ENCODE assay signal across 13 cellular contexts in the genomic region with DNA sequence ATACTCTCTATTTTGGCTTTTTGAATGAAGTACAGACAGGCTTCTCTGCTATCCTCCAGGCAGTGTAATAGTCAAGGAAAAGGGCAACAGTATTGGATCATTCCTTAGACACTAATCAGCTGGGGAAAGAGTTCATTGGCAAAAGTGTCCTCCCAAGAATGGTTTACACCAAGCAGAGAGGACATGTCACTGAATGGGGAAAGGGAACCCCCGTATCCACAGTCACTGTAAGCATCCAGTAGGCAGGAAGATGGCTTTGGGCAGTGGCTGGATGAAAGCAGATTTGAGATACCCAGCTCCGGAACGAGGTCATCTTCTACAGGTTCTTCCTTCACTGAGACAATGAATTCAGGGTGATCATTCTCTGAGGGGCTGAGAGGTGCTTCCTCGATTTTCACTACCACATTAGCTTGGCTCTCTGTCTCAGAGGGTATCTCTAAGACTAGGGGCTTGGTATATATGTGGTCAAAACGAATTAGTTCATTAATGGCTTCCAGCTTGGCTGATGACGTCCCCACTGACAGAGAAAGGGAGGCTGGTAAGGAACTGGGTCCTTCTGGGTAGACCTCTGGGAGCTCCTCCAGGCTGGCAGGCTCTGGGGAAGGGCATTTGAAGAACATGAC. TPM values are rescaled to one million over a fixed set of nuclear protein-coding genes. Genes with fewer than 3 reads are reported as not detected.
DNase-seq lines count a peak whose midpoint lies in the region; ATAC-seq and TF ChIP-seq lines count a peak whose summit lies in the region.
"Had no signal": no experiment of that assay in that cellular context is flagged by ENCODE, and none has a peak within 500 bp of the region (broad histone marks: within the 10 kb centered on the region; RNA-seq: fewer than 3 reads in every experiment).

No MANE protein-coding gene starts in this region.

- peak overlapping the region; percentile 84 for H3K4me3 Mint-ChIP-seq in activated naive CD4-positive, alpha-beta T cell treated with anti-CD3 and anti-CD28 coated beads, Interleukin-2, amount 10 ng/mL, durations not matched to agents 7 days and 5 days
- H3K4me3 Mint-ChIP-seq in T-helper 17 cell = no peak overlapping the region
- peak overlapping the region; percentile 90 to 98 (median 96) for H3K4me3 Mint-ChIP-seq in immature natural killer cell

- CTCF ChIA-PET in activated naive CD4-positive, alpha-beta T cell treated with anti-CD3 and anti-CD28 coated beads, Interleukin-2, amount 10 ng/mL, durations not matched to agents 7 days and 5 days (lab: Charles Lee) = interaction anchor here (1.0 to 3.0 kb wide), 3 partner anchors 20 to 194 kb away, joined by 3 to 16 read pairs (median 3); no protein-coding TSS in a partner anchor

- H3K36me3 ChIP-seq in stomach = peaks cover 51 to 63% (median 62%) of the 10 kb centered on the region in 4 donors

- H3K27ac Mint-ChIP-seq in activated naive CD4-positive, alpha-beta T cell treated with anti-CD3 and anti-CD28 coated beads, Interleukin-2, amount 10 ng/mL, durations not matched to agents 7 days and 5 days = no peak overlapping the region
- H3K27ac Mint-ChIP-seq in T-helper 17 cell (peak overlapping the region; percentile 100), immature natural killer cell (peak overlapping the region; percentile 68 to 100 (median 76))

- no peak for TF ChIP-seq POLR2A in stomach (IDR thresholded peaks at IDR 0.05)

- WGBS in stomach, 5 donors = 34 to 64% (median 41%) methylated on average over 6 of the region's 6 CpGs

- no peak for TF ChIP-seq EP300 in stomach (IDR thresholded peaks at IDR 0.05)

- peaks cover 71% of the 10 kb centered on the region for H3K36me3 Mint-ChIP-seq in activated naive CD4-positive, alpha-beta T cell treated with anti-CD3 and anti-CD28 coated beads, Interleukin-2, amount 10 ng/mL, durations not matched to agents 7 days and 5 days
- H3K36me3 Mint-ChIP-seq in T-helper 17 cell (ENCODE audit: low read depth) (peaks cover 11% of the 10 kb centered on the region), immature natural killer cell (peaks cover 34 to 61% (median 43%) of the 10 kb centered on the region in 3 donors)

- H3K27ac ChIP-seq in stomach = peak overlapping the region; percentile 77 to 100 (median 100)

- H3K4me3 ChIP-seq in stomach = peak overlapping the region in 2 of 4 donors; percentile 77 to 79
- H3K4me3 ChIP-seq: esophagus muscularis mucosa had no signal

- H3K27me3 ChIP-seq in stomach = no peaks in the 10 kb centered on the region
- H3K27me3 ChIP-seq: esophagus muscularis mucosa had no signal

- H3K9me3 Mint-ChIP-seq in activated naive CD4-positive, alpha-beta T cell treated with anti-CD3 and anti-CD28 coated beads, Interleukin-2, amount 10 ng/mL, durations not matched to agents 7 days and 5 days = no peaks in the 10 kb centered on the region
- no peaks in the 10 kb centered on the region for H3K9me3 Mint-ChIP-seq in immature natural killer cell

- ATAC-seq in T-helper 17 cell (no peak), HG02678 (IDR thresholded peaks at IDR 0.05; ENCODE audit: unreplicated experiment) (no peak)
- ATAC-seq: Panc1 had no signal

- peaks cover 75% of the 10 kb centered on the region for H3K4me1 Mint-ChIP-seq in activated naive CD4-positive, alpha-beta T cell treated with anti-CD3 and anti-CD28 coated beads, Interleukin-2, amount 10 ng/mL, durations not matched to agents 7 days and 5 days
- H3K4me1 Mint-ChIP-seq in T-helper 17 cell = peaks cover 53% of the 10 kb centered on the region
- H3K4me1 Mint-ChIP-seq in immature natural killer cell = peaks cover 78 to 92% of the 10 kb centered on the region in 2 donors

- intact Hi-C loops in stomach (cut with DNase I; ENCODE audit: low total_unique reads) = no loop called here

- no peaks in the 10 kb centered on the region for H3K27me3 Mint-ChIP-seq in activated naive CD4-positive, alpha-beta T cell treated with anti-CD3 and anti-CD28 coated beads, Interleukin-2, amount 10 ng/mL, durations not matched to agents 7 days and 5 days
- H3K27me3 Mint-ChIP-seq in T-helper 17 cell = no peaks in the 10 kb centered on the region
- peaks cover 8 to 16% (median 15%) of the 10 kb centered on the region in 3 donors for H3K27me3 Mint-ChIP-seq in immature natural killer cell (ENCODE audit: low read depth in 3 of 3)

- H3K9me3 ChIP-seq in T-helper 17 cell (ENCODE audit: control insufficient read depth, low read length, poor library complexity, severe bottlenecking) (no peaks in the 10 kb centered on the region), stomach (no peaks in the 10 kb centered on the region)
- H3K9me3 ChIP-seq: esophagus muscularis mucosa had no signal

- peaks cover 44 to 91% (median 67%) of the 10 kb centered on the region in 4 donors for H3K4me1 ChIP-seq in stomach

- no peak for TF ChIP-seq CTCF in stomach (IDR thresholded peaks at IDR 0.05)

- DNase-seq in activated naive CD4-positive, alpha-beta T cell treated with anti-CD3 and anti-CD28 coated beads, Interleukin-2, amount 10 ng/mL, durations not matched to agents 7 days and 5 days = no peak
- no peak for DNase-seq in activated naive CD4-positive, alpha-beta T cell treated with anti-CD3 and anti-CD28 coated beads, Interleukin-2, amount 50 U/mL, for 16 hours
- DNase-seq in T-helper 17 cell = no peak
- DNase-seq in immature natural killer cell = no peak
- DNase-seq in stomach = no peak
- DNase-seq in nucleus accumbens (lab: John Stamatoyannopoulos, UW) = no peak
- DNase-seq in NCI-H1092 treated with DMSO at 0.1 percent for 48 hours (lab: John Stamatoyannopoulos, UW) = no peak
- DNase-seq: activated CD4-positive, alpha-beta T cell treated with anti-CD3 and anti-CD28 coated beads for 48 hours; hypothalamus; NCI-H1048 had no signal

RNA-seq across cellular contexts. Expression of a gene that starts 5.2 kb away (rescaled TPM):
- total RNA-seq in T-helper 17 cell (100 to 1,000 TPM; 146 to 156 TPM), stomach (100 to 1,000 TPM; 134 to 612 (median 387) TPM)
- polyA plus RNA-seq in immature natural killer cell (1,000 to 10,000 TPM in 1 of 3 donors, 100 to 1,000 TPM in 2; 600 to 1,153 (median 962) TPM), stomach (100 to 1,000 TPM; 193 to 230 (median 214) TPM)

RNA-seq across cellular contexts. Expression of a gene that starts 22.7 kb away (rescaled TPM):
- 10 to 100 TPM; 13.9 to 24.5 TPM for total RNA-seq in T-helper 17 cell
- polyA plus RNA-seq in immature natural killer cell = 10 to 100 TPM; 13.7 to 21.4 (median 14.7) TPM
- total RNA-seq in stomach = 10 to 100 TPM; 11.7 to 28.6 (median 16.2) TPM
- 10 to 100 TPM in 2 of 3 donors, 1 to 10 TPM in 1; 7.1 to 15.1 (median 10.1) TPM for polyA plus RNA-seq in stomach

RNA-seq across cellular contexts. Expression of a gene that starts 53.3 kb away (rescaled TPM):
- total RNA-seq in T-helper 17 cell = 1 to 10 TPM; 5.6 to 7.2 TPM
- 10 to 100 TPM; 32.5 to 36.3 (median 35.8) TPM for polyA plus RNA-seq in immature natural killer cell
- total RNA-seq in stomach = 10 to 100 TPM in 2 of 5 donors, 1 to 10 TPM in 2, not detected in 1; 4.0 to 30.1 (median 10.2) TPM
- polyA plus RNA-seq in stomach = 10 to 100 TPM; 26.0 to 39.7 (median 31.4) TPM

RNA-seq across cellular contexts. Expression of a gene that starts 53.6 kb away (rescaled TPM):
- total RNA-seq in T-helper 17 cell (1 to 10 TPM; 7.5 to 8.3 TPM), stomach (10 to 100 TPM in 1 of 5 donors, 1 to 10 TPM in 3, not detected in 1; 1.0 to 21.5 (median 4.9) TPM)
- polyA plus RNA-seq in immature natural killer cell (10 to 100 TPM in 1 of 3 donors, 1 to 10 TPM in 2; 6.2 to 10.6 (median 9.6) TPM), stomach (10 to 100 TPM in 2 of 3 donors, 1 to 10 TPM in 1; 8.5 to 16.9 (median 11.3) TPM)
